In genomic region chr11:87722756-87723599, GRCh38 we compare ENCODE assay signal across 1 cellular context.
TF ChIP-seq lines count a peak whose summit lies in the region.

No MANE protein-coding gene starts in this region.

TF ChIP-seq in GM23338, 12 proteins besides CTCF, POLR2A, EP300 and RAD21 (continued from another document):
- no peak for TF ChIP-seq ZNF462 (CRISPR knock-in tag; IDR thresholded peaks at IDR 0.05)
